10 cellular contexts compared by ENCODE assay signal in genomic region chr17:38797091-38797490, GRCh38. TPM values are rescaled to one million over a fixed set of nuclear protein-coding genes. Genes with fewer than 3 reads are reported as not detected.
DNase-seq lines count a peak whose midpoint lies in the region; ATAC-seq lines count a peak whose summit lies in the region.
"Had no signal": no experiment of that assay in that cellular context is flagged by ENCODE, and none has a peak within 500 bp of the region (broad histone marks: within the 10 kb centered on the region; RNA-seq: fewer than 3 reads in every experiment).

No MANE protein-coding gene starts in this region.

- H4K20me1 ChIP-seq in BLaER1: peaks cover 65% of the 10 kb centered on the region

- peaks cover 49% of the 10 kb centered on the region for H3K36me3 ChIP-seq in BLaER1
- H3K36me3 ChIP-seq in KOPT-K1 (ENCODE audit: insufficient read depth, low read length): peaks cover 65% of the 10 kb centered on the region

- H3K4me2 ChIP-seq in BLaER1: peak overlapping the region; percentile 81

- H3K4me1 Mint-ChIP-seq in central memory CD8-positive, alpha-beta T cell: peaks cover 44% of the 10 kb centered on the region
- H3K4me1 Mint-ChIP-seq in naive B cell: peaks cover 35 to 50% (median 46%) of the 10 kb centered on the region in 3 donors

- in situ Hi-C loops in KBM-7 (cut with MboI; ENCODE audit: low pct_unique_long_range_greater_than_20kb, low sequenced_read_pairs): no loop called here

- H3K9me3 Mint-ChIP-seq in central memory CD8-positive, alpha-beta T cell: no peaks in the 10 kb centered on the region
- no peaks in the 10 kb centered on the region for H3K9me3 Mint-ChIP-seq in naive B cell
- H3K9me3 Mint-ChIP-seq: dendritic cell treated with granulocyte-macrophage colony-stimulating factor and Interleukin-4, amounts not matched to agents 40 ng/mL and 50 ng/mL, for 4 days had no signal

- peaks cover 34% of the 10 kb centered on the region for H3K36me3 Mint-ChIP-seq in central memory CD8-positive, alpha-beta T cell (ENCODE audit: insufficient read depth)
- peaks cover 6 to 10% of the 10 kb centered on the region in 2 donors for H3K36me3 Mint-ChIP-seq in naive B cell

- peaks cover 47% of the 10 kb centered on the region for H3K4me1 ChIP-seq in BLaER1

- no peak for DNase-seq in central memory CD8-positive, alpha-beta T cell (ENCODE audit: low spot score in 2 of 2)
- DNase-seq in naive B cell (no peak), KBM-7 (no peak), MV-4-11 (lab: John Stamatoyannopoulos, UW) (no peak), SIG-M5 (lab: John Stamatoyannopoulos, UW) (no peak)
- DNase-seq: NCI-H510A treated with DMSO at 0.1 percent for 48 hours had no signal

- peak overlapping the region; percentile 94; the same call in 1 of the 2 replicates for H3K9ac ChIP-seq in BLaER1

- no peak overlapping the region for H3K27ac Mint-ChIP-seq in central memory CD8-positive, alpha-beta T cell (ENCODE audit: low read depth)
- H3K27ac Mint-ChIP-seq in naive B cell: peak overlapping the region in 4 of 6 donors; percentile 11 to 65 (median 25)

- H3K4me3 ChIP-seq in BLaER1: peak overlapping the region; percentile 85; the same call in 1 of the 2 replicates

- no peaks in the 10 kb centered on the region for H3K27me3 Mint-ChIP-seq in central memory CD8-positive, alpha-beta T cell
- H3K27me3 Mint-ChIP-seq in naive B cell: no peaks in the 10 kb centered on the region
- H3K27me3 Mint-ChIP-seq: dendritic cell treated with granulocyte-macrophage colony-stimulating factor and Interleukin-4, amounts not matched to agents 40 ng/mL and 50 ng/mL, for 4 days had no signal

- H3K27me3 ChIP-seq in BLaER1: no peaks in the 10 kb centered on the region

- no peak for ATAC-seq in central memory CD8-positive, alpha-beta T cell (replicated peaks; ENCODE audit: extremely low read depth, poor library complexity, severe bottlenecking)
- no peak for ATAC-seq in naive B cell (ENCODE audit: low read depth in 2 of 2)
- ATAC-seq in HG02885 (IDR thresholded peaks at IDR 0.05; ENCODE audit: poor library complexity, unreplicated experiment): no peak

- H3K4me3 Mint-ChIP-seq in central memory CD8-positive, alpha-beta T cell: peak overlapping the region; percentile 93
- H3K4me3 Mint-ChIP-seq in naive B cell: peak overlapping the region in 6 of 8 donors; percentile 61 to 98 (median 80)

- H3K27ac ChIP-seq in BLaER1: no peak overlapping the region
- H3K27ac ChIP-seq in KOPT-K1 (ENCODE audit: low read depth, low read length, poor library complexity, severe bottlenecking): peak overlapping the region; percentile 92

- H3K9me3 ChIP-seq in BLaER1 (no peaks in the 10 kb centered on the region), KOPT-K1 (ENCODE audit: insufficient read depth, low read length, poor library complexity, severe bottlenecking) (no peaks in the 10 kb centered on the region)

RNA-seq across cellular contexts. Expression of gene PIP4K2B, which starts 2.3 kb away (rescaled TPM):
- polyA plus RNA-seq in naive B cell (ENCODE audit: low read depth in 6 of 6): 10 to 100 TPM; 10.1 to 14.5 (median 11.8) TPM

RNA-seq across cellular contexts. Expression of gene CWC25, which starts 28.0 kb away (rescaled TPM):
- polyA plus RNA-seq in naive B cell (ENCODE audit: low read depth in 6 of 6): 10 to 100 TPM in 4 of 6 donors, 1 to 10 TPM in 2; 9.2 to 13.4 (median 11.5) TPM

RNA-seq across cellular contexts. Expression of gene PSMB3, which starts 44.5 kb away (rescaled TPM):
- 100 to 1,000 TPM; 326 to 642 (median 411) TPM for polyA plus RNA-seq in naive B cell (ENCODE audit: low read depth in 6 of 6)

RNA-seq across cellular contexts. Expression of gene PCGF2, which starts 49.0 kb away (rescaled TPM):
- not detected for polyA plus RNA-seq in naive B cell (ENCODE audit: low read depth in 6 of 6)

RNA-seq across cellular contexts. Expression of gene RPL23, which starts 56.4 kb away (rescaled TPM):
- 1,000 to 10,000 TPM in 5 of 6 donors, 100 to 1,000 TPM in 1; 798 to 1,720 (median 1,485) TPM for polyA plus RNA-seq in naive B cell (ENCODE audit: low read depth in 6 of 6)
